ENCODE assay signal across 18 cellular contexts in the genomic region with DNA sequence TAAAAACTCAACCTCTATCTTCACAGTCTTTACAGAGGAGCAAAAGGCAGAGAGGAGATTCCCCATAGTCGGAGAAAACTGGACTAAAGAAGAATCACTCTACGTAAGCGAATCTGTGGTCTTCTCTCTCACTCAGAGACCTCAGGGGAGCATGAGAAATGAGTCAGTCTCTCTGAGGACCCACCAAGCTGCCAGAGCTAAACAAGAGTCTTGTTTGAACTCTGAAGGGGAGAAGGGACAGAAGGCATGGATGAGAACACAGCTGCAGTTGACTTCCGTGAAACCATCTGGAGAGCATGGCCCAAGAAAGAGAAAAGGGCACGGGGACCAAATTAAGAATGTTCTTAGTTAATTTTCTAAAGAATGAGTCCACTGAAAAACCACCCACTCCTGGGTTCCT.
DNase-seq lines count a peak whose midpoint lies in the region; ATAC-seq and TF ChIP-seq lines count a peak whose summit lies in the region.
"Had no signal": no experiment of that assay in that cellular context is flagged by ENCODE, and none has a peak within 500 bp of the region (broad histone marks: within the 10 kb centered on the region; RNA-seq: fewer than 3 reads in every experiment).

No MANE protein-coding gene starts in this region.

- H3K27ac ChIP-seq in BLaER1 (peak overlapping the region; percentile 55; the same call in 1 of the 2 replicates), OCI-LY3 (ENCODE audit: low read length) (no peak overlapping the region), coronary artery (no peak overlapping the region)

- no peaks in the 10 kb centered on the region for H3K27me3 ChIP-seq in BLaER1
- H3K27me3 ChIP-seq in OCI-LY3 (ENCODE audit: low read depth, low read length): peaks cover 20% of the 10 kb centered on the region

- H3K9me3 ChIP-seq in BLaER1: no peaks in the 10 kb centered on the region
- H3K9me3 ChIP-seq in OCI-LY3 (ENCODE audit: insufficient read depth, low read length): no peaks in the 10 kb centered on the region

- H3K9ac ChIP-seq in BLaER1: no peak overlapping the region
- H3K9ac ChIP-seq in OCI-LY3 (ENCODE audit: low read length): no peak overlapping the region

- DNase-seq in fibroblast of mammary gland (ENCODE audit: low read depth) (peak; percentile 44), pons (ENCODE audit: low spot score) (no peak), coronary artery (ENCODE audit: low spot score) (no peak)
- DNase-seq: CD8-positive, alpha-beta memory T cell; DND-41; HFFc6; MV-4-11; NCI-H1417; NCI-H1930; NCI-H2171; Right ventricle myocardium superior had no signal

- H3K4me1 ChIP-seq in BLaER1 (peaks cover 24% of the 10 kb centered on the region), OCI-LY3 (ENCODE audit: low read length) (peaks cover 8% of the 10 kb centered on the region)

- H3K4me2 ChIP-seq in BLaER1: peak overlapping the region; percentile 61
- H3K4me2 ChIP-seq in OCI-LY3 (ENCODE audit: low read length): peak overlapping the region; percentile 38

- TF ChIP-seq CTCF in OCI-LY3 (IDR thresholded peaks at IDR 0.05; ENCODE audit: low read depth, low read length): no peak
- no peak for TF ChIP-seq CTCF in fibroblast of mammary gland (conservative IDR thresholded peaks at IDR 0.05; ENCODE audit: control insufficient read depth, insufficient read depth, low read depth, low read length)
- no peak for TF ChIP-seq CTCF in coronary artery (IDR thresholded peaks at IDR 0.05)

- no peaks in the 10 kb centered on the region for H4K20me1 ChIP-seq in BLaER1
- no peaks in the 10 kb centered on the region for H4K20me1 ChIP-seq in OCI-LY3 (ENCODE audit: insufficient read depth, low read length)

- H3K36me3 ChIP-seq in BLaER1: no peaks in the 10 kb centered on the region
- no peaks in the 10 kb centered on the region for H3K36me3 ChIP-seq in OCI-LY3 (replicated peaks; ENCODE audit: low read depth, low read length)

- no peak overlapping the region for H2AFZ ChIP-seq in OCI-LY3 (ENCODE audit: low read depth, low read length)

- ATAC-seq in GM19035 (IDR thresholded peaks at IDR 0.05; ENCODE audit: unreplicated experiment) (peak; percentile 63), GM21529 (IDR thresholded peaks at IDR 0.05; ENCODE audit: unreplicated experiment) (no peak), GM18907 (IDR thresholded peaks at IDR 0.05; ENCODE audit: unreplicated experiment) (no peak)
- ATAC-seq: Panc1, SK-N-SH treated with all-trans-retinoic acid at 6 μM for 48 hours had no signal

- H3K4me3 ChIP-seq in BLaER1 (no peak overlapping the region), OCI-LY3 (ENCODE audit: low read length) (no peak overlapping the region), fibroblast of mammary gland (ENCODE audit: control insufficient read depth, low read depth, low read length) (no peak overlapping the region), coronary artery (no peak overlapping the region)

- no peaks in the 10 kb centered on the region for H3K79me2 ChIP-seq in OCI-LY3 (ENCODE audit: low read length)
